Comparison of ENCODE assay signal across 28 cellular contexts in genomic region chr18:53408271-53408670, GRCh38.
"Had no signal": no experiment of that assay in that cellular context is flagged by ENCODE, and none has a peak within 500 bp of the region (broad histone marks: within the 10 kb centered on the region; RNA-seq: fewer than 3 reads in every experiment).

No MANE protein-coding gene starts in this region.

- H3K27ac ChIP-seq: adrenal gland, body of pancreas, colonic mucosa, epithelial cell of prostate, esophagus squamous epithelium, gastroesophageal sphincter, heart right ventricle, hepatocyte had no signal

- H3K27me3 ChIP-seq: adrenal gland, body of pancreas, colonic mucosa, esophagus squamous epithelium, gastroesophageal sphincter, heart right ventricle, hepatocyte had no signal

- DNase-seq: activated CD4-positive, alpha-beta memory T cell treated with anti-CD3 and anti-CD28 coated beads for 36 hours; activated CD4-positive, alpha-beta T cell treated with anti-CD3 and anti-CD28 coated beads for 36 hours; activated CD4-positive, alpha-beta T cell treated with anti-CD3 and anti-CD28 coated beads, Interleukin-2, amount 10 ng/mL, durations not matched to agents 24 days and 14 days; activated CD4-positive, CD25-positive, alpha-beta regulatory T cell; activated CD4-positive, CD25-positive, alpha-beta regulatory T cell treated with anti-CD3 and anti-CD28 coated beads, Interleukin-2, amount 50 U/mL, for 72 hours; activated CD8-positive, alpha-beta memory T cell treated with anti-CD3 and anti-CD28 coated beads, Interleukin-2, amount 10 ng/mL, durations not matched to agents 7 days and 5 days; activated CD8-positive, alpha-beta memory T cell treated with anti-CD3 and anti-CD28 coated beads, Interleukin-2, amount 50 U/mL, for 4 hours; activated CD8-positive, alpha-beta T cell treated with anti-CD3 and anti-CD28 coated beads, Interleukin-2, amount 10 ng/mL, durations not matched to agents 7 days and 5 days; activated effector memory CD4-positive, alpha-beta T cell treated with anti-CD3 and anti-CD28 coated beads, Interleukin-2, amount 50 U/mL, for 16 hours; activated naive CD4-positive, alpha-beta T cell treated with anti-CD3 and anti-CD28 coated beads for 36 hours; activated naive CD8-positive, alpha-beta T cell treated with anti-CD3 and anti-CD28 coated beads for 36 hours; activated naive CD8-positive, alpha-beta T cell treated with anti-CD3 and anti-CD28 coated beads, Interleukin-2, amount 50 U/mL, for 24 hours; activated T-cell treated with anti-CD3 and anti-CD28 coated beads, Interleukin-2, amount 50 U/mL, for 1 hour; activated T-cell treated with anti-CD3 and anti-CD28 coated beads, Interleukin-2, amount 50 U/mL, for 48 hours; adrenal gland; amygdala; aorta; body of pancreas; caudate nucleus; cerebellar nuclear complex; colonic mucosa; effector CD8-positive, alpha-beta T cell; esophagus squamous epithelium; foreskin melanocyte; heart right ventricle had no signal

- H3K4me3 ChIP-seq: adrenal gland, body of pancreas, colonic mucosa, esophagus squamous epithelium, gastroesophageal sphincter, heart right ventricle, hepatocyte had no signal
